In genomic region chr11:84501750-84502149, GRCh38 we compare ENCODE assay signal across 20 cellular contexts.
"Had no signal": no experiment of that assay in that cellular context is flagged by ENCODE, and none has a peak within 500 bp of the region (broad histone marks: within the 10 kb centered on the region; RNA-seq: fewer than 3 reads in every experiment).

No MANE protein-coding gene starts in this region.

- H3K27ac Mint-ChIP-seq: activated CD4-positive, alpha-beta memory T cell treated with anti-CD3 and anti-CD28 coated beads, Interleukin-2, amount 10 ng/mL, durations not matched to agents 7 days and 5 days; activated CD8-positive, alpha-beta memory T cell treated with anti-CD3 and anti-CD28 coated beads, Interleukin-2, amount 10 ng/mL, durations not matched to agents 7 days and 5 days; activated naive CD8-positive, alpha-beta T cell; dendritic cell treated with granulocyte-macrophage colony-stimulating factor and Interleukin-4, amounts not matched to agents 40 ng/mL and 50 ng/mL, for 4 days; immature natural killer cell; neural progenitor cell; progenitor cell of endocrine pancreas; stimulated activated naive CD8-positive, alpha-beta T cell treated with anti-CD3 and anti-CD28 coated beads, Interleukin-15, Interleukin-2, amounts not matched to agents 100 ng/mL and 50 ng/mL, for 24 hours had no signal

- DNase-seq: activated CD4-positive, alpha-beta memory T cell treated with anti-CD3 and anti-CD28 coated beads, Interleukin-2, amount 10 ng/mL, durations not matched to agents 7 days and 5 days; activated CD4-positive, alpha-beta T cell treated with anti-CD3 and anti-CD28 coated beads for 4 hours; activated CD8-positive, alpha-beta memory T cell treated with anti-CD3 and anti-CD28 coated beads, Interleukin-2, amount 10 ng/mL, durations not matched to agents 7 days and 5 days; amniotic stem cell; effector CD8-positive, alpha-beta T cell; immature natural killer cell; kidney glomerular epithelial cell; left ventricle myocardium inferior; stimulated activated CD4-positive, alpha-beta T cell treated with anti-CD3 and anti-CD28 coated beads, Interleukin-12 subunit alpha, Interleukin-12 subunit beta, amount 100 ng/mL, for 4 hours; stimulated activated CD4-positive, alpha-beta T cell treated with anti-CD3 and anti-CD28 coated beads, Interleukin-2, amount 100 ng/mL, for 24 hours; transverse colon; uterus had no signal

- H3K4me3 Mint-ChIP-seq: activated CD4-positive, alpha-beta memory T cell treated with anti-CD3 and anti-CD28 coated beads, Interleukin-2, amount 10 ng/mL, durations not matched to agents 7 days and 5 days; activated CD8-positive, alpha-beta memory T cell treated with anti-CD3 and anti-CD28 coated beads, Interleukin-2, amount 10 ng/mL, durations not matched to agents 7 days and 5 days; activated naive CD8-positive, alpha-beta T cell; dendritic cell treated with granulocyte-macrophage colony-stimulating factor and Interleukin-4, amounts not matched to agents 40 ng/mL and 50 ng/mL, for 4 days; immature natural killer cell; neural progenitor cell; stimulated activated naive CD8-positive, alpha-beta T cell treated with anti-CD3 and anti-CD28 coated beads, Interleukin-15, Interleukin-2, amounts not matched to agents 100 ng/mL and 50 ng/mL, for 24 hours had no signal

- H2AFZ ChIP-seq: neural progenitor cell had no signal

- H3K9ac ChIP-seq: neural progenitor cell had no signal

- H3K9me3 ChIP-seq: gastroesophageal sphincter, left ventricle myocardium inferior, transverse colon, uterus had no signal

- H3K27me3 Mint-ChIP-seq: activated CD4-positive, alpha-beta memory T cell treated with anti-CD3 and anti-CD28 coated beads, Interleukin-2, amount 10 ng/mL, durations not matched to agents 7 days and 5 days; activated CD8-positive, alpha-beta memory T cell treated with anti-CD3 and anti-CD28 coated beads, Interleukin-2, amount 10 ng/mL, durations not matched to agents 7 days and 5 days; activated naive CD8-positive, alpha-beta T cell; dendritic cell treated with granulocyte-macrophage colony-stimulating factor and Interleukin-4, amounts not matched to agents 40 ng/mL and 50 ng/mL, for 4 days; progenitor cell of endocrine pancreas; stimulated activated naive CD8-positive, alpha-beta T cell treated with anti-CD3 and anti-CD28 coated beads, Interleukin-15, Interleukin-2, amounts not matched to agents 100 ng/mL and 50 ng/mL, for 24 hours had no signal

- H3K4me1 Mint-ChIP-seq: activated CD4-positive, alpha-beta memory T cell treated with anti-CD3 and anti-CD28 coated beads, Interleukin-2, amount 10 ng/mL, durations not matched to agents 7 days and 5 days; activated CD8-positive, alpha-beta memory T cell treated with anti-CD3 and anti-CD28 coated beads, Interleukin-2, amount 10 ng/mL, durations not matched to agents 7 days and 5 days; immature natural killer cell; neural progenitor cell had no signal

- H3K36me3 Mint-ChIP-seq: activated CD8-positive, alpha-beta memory T cell treated with anti-CD3 and anti-CD28 coated beads, Interleukin-2, amount 10 ng/mL, durations not matched to agents 7 days and 5 days; activated naive CD8-positive, alpha-beta T cell; immature natural killer cell; neural progenitor cell had no signal

- H3K4me1 ChIP-seq: gastroesophageal sphincter, left ventricle myocardium inferior, neural progenitor cell, transverse colon, uterus had no signal

- H3K27ac ChIP-seq: cardiac muscle cell, gastroesophageal sphincter, left ventricle myocardium inferior, neural progenitor cell, transverse colon, uterus had no signal

- H3K27me3 ChIP-seq: cardiac muscle cell, gastroesophageal sphincter, neural progenitor cell, transverse colon, uterus had no signal

- H3K36me3 ChIP-seq: cardiac muscle cell, gastroesophageal sphincter, left ventricle myocardium inferior, neural progenitor cell, transverse colon, uterus had no signal

- H3K4me2 ChIP-seq: neural progenitor cell had no signal

- H3K9me3 Mint-ChIP-seq: dendritic cell treated with granulocyte-macrophage colony-stimulating factor and Interleukin-4, amounts not matched to agents 40 ng/mL and 50 ng/mL, for 4 days; neural progenitor cell; stimulated activated naive CD8-positive, alpha-beta T cell treated with anti-CD3 and anti-CD28 coated beads, Interleukin-15, Interleukin-2, amounts not matched to agents 100 ng/mL and 50 ng/mL, for 24 hours had no signal

- H3K4me3 ChIP-seq: cardiac muscle cell, gastroesophageal sphincter, left ventricle myocardium inferior, neural progenitor cell, transverse colon, uterus had no signal

- ATAC-seq: activated CD8-positive, alpha-beta memory T cell treated with anti-CD3 and anti-CD28 coated beads, Interleukin-2, amount 10 ng/mL, durations not matched to agents 7 days and 5 days; esophagus mucosa; gastroesophageal sphincter had no signal
